1 cellular context compared by ENCODE assay signal in the genomic region with DNA sequence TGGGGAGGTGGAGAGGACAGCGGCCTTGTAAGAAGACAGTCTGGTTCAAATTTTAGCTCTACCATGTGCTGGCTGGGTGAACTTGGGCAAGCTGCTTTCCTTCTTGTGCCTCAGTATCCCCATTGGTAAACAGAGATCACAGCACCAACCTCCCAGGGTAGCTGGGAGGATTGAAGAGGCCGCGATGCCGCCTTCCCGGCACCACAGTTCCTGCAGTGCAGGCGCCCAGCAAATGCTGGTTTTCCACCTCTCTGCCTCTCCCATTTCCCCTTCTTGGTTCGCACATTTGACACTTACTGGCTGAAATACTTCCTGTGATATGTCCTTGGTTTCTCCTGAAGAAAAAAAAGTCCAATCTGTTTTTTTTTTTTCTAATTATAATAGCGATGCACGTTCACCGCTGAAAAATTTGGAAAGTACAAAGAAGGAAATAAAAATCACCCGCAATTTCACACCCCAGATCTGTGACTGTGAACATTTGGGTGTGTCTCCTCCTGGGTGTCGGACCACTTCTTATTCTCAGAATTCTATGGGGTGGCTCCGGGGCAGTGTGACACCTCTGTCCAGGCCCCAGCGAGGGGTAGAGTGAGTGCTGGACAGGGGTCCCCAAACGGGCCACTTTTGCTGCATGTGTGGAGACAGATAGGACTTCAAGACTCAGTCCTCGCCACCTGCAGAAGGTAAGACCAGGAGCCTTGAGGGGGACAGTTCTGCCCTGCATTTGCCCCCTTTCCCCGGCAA.
TF ChIP-seq lines count a peak whose summit lies in the region.

No MANE protein-coding gene starts in this region.

TF ChIP-seq in H1, 55 proteins besides CTCF, POLR2A, EP300 and RAD21:
- TF ChIP-seq POLR2AphosphoS5 (IDR thresholded peaks at IDR 0.05; ENCODE audit: low read depth, low read length) (no peak), SIX5 (IDR thresholded peaks at IDR 0.05; ENCODE audit: low read depth, low read length) (no peak), HDAC2 (IDR thresholded peaks at IDR 0.05; ENCODE audit: borderline replicate concordance in 1 of 2, low read depth in 2 of 2, low read length in 2 of 2) (no peak), CREB1 (IDR thresholded peaks at IDR 0.05) (no peak), TBP (IDR thresholded peaks at IDR 0.05; ENCODE audit: low read depth, low read length) (no peak), NRF1 (IDR thresholded peaks at IDR 0.05; ENCODE audit: low read depth, low read length) (no peak), CHD2 (IDR thresholded peaks at IDR 0.05; ENCODE audit: low read length) (no peak), SP1 (IDR thresholded peaks at IDR 0.05; ENCODE audit: low read depth, low read length) (no peak), BCL11A (IDR thresholded peaks at IDR 0.05; ENCODE audit: low read depth in 2 of 2, low read length in 2 of 2) (no peak)
- TF ChIP-seq, protein P1, sequence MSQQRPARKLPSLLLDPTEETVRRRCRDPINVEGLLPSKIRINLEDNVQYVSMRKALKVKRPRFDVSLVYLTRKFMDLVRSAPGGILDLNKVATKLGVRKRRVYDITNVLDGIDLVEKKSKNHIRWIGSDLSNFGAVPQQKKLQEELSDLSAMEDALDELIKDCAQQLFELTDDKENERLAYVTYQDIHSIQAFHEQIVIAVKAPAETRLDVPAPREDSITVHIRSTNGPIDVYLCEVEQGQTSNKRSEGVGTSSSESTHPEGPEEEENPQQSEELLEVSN (IDR thresholded peaks at IDR 0.05): no peak
